8 cellular contexts compared by ENCODE assay signal in genomic region chr1:858649-859041, GRCh38.
DNase-seq lines count a peak whose midpoint lies in the region; ATAC-seq, FAIRE-seq and TF ChIP-seq lines count a peak whose summit lies in the region.
"Not testable (repeated sequence)": the region's sequence is repeated elsewhere in the genome, so short reads cannot be mapped to it uniquely, and the experiment has no call there.

No MANE protein-coding gene starts in this region.

- CTCF ChIA-PET in Calu3 (lab: Charles Lee); K562 (lab: Yijun Ruan, JAX; ENCODE audit: low intra/inter-chr PET ratio): not testable (repeated sequence)

- not testable (repeated sequence) for H3K27ac Mint-ChIP-seq in Calu3 (ENCODE audit: unreplicated experiment)

- POLR2A ChIA-PET in K562 (lab: Yijun Ruan, JAX) = not testable (repeated sequence)

- not testable (repeated sequence) for H3K4me3 ChIP-seq in LNCaP clone FGC (ENCODE audit: low read depth, low read length); K562; lower lobe of right lung
- peak overlapping the region in 1 of 4 donors; percentile 28 for H3K4me3 ChIP-seq in stomach

- TF ChIP-seq POLR2A in K562 (conservative IDR thresholded peaks at IDR 0.05); stomach (IDR thresholded peaks at IDR 0.05): not testable (repeated sequence)

- H3K4me1 ChIP-seq in K562 (replicated peaks in 1 of 2; ENCODE audit: control insufficient read depth in 2 of 2, insufficient read depth in 2 of 2, low read length in 2 of 2); foreskin keratinocyte; lower lobe of right lung: not testable (repeated sequence)
- peaks cover 0 to 12% (median 5%) of the 10 kb centered on the region in 4 donors for H3K4me1 ChIP-seq in stomach

- TF ChIP-seq CTCF in Calu3 (IDR thresholded peaks at IDR 0.05; ENCODE audit: unreplicated experiment); LNCaP clone FGC (IDR thresholded peaks at IDR 0.05; ENCODE audit: control insufficient read depth, extremely low read depth, insufficient read depth); K562 (IDR thresholded peaks at IDR 0.05 in 2 of 3, conservative IDR thresholded peaks at IDR 0.05 in 1 of 3; ENCODE audit: insufficient read depth in 2 of 3, low read depth in 1 of 3, low read length in 3 of 3); foreskin keratinocyte (conservative IDR thresholded peaks at IDR 0.05); lower lobe of right lung (IDR thresholded peaks at IDR 0.05); stomach (IDR thresholded peaks at IDR 0.05): not testable (repeated sequence)

- H3K4me3 Mint-ChIP-seq in Calu3 (ENCODE audit: low read depth, unreplicated experiment) = peak overlapping the region; percentile 58

- H3K27ac ChIP-seq in K562 (ENCODE audit: extremely low read depth, low read depth, low read length); foreskin keratinocyte; lower lobe of right lung; stomach: not testable (repeated sequence)

- FAIRE-seq in K562 (lab: Jason Lieb, UNC) = peak; percentile 35

- H3K36me3 ChIP-seq in K562 (ENCODE audit: control insufficient read depth, insufficient read depth, low read length) (peaks cover 13% of the 10 kb centered on the region; the same call in 2 of the 3 replicates), lower lobe of right lung (peaks cover 12% of the 10 kb centered on the region), stomach (peaks cover 0 to 15% (median 14%) of the 10 kb centered on the region in 4 donors)

- not testable (repeated sequence) for H3K9me3 Mint-ChIP-seq in Calu3 (ENCODE audit: low read depth, unreplicated experiment)

- intact Hi-C loops in Calu3 (cut with micrococcal nuclease; ENCODE audit: unreplicated experiment); K562 (cut with micrococcal nuclease); lower lobe of right lung (cut with DNase I); stomach (cut with DNase I; ENCODE audit: low total_unique reads): not testable (repeated sequence)

- H3K9me3 ChIP-seq in K562 (replicated peaks; ENCODE audit: control insufficient read depth, insufficient read depth, low read depth, low read length); lower lobe of right lung; stomach: not testable (repeated sequence)

- H3K79me2 ChIP-seq in K562 (ENCODE audit: control insufficient read depth, insufficient read depth, low read length) = not testable (repeated sequence)

- in situ Hi-C loops in K562 (cut with MboI) = not testable (repeated sequence)

- 23% methylated on average over 6 of the region's 12 CpGs for WGBS in K562 (ENCODE audit: insufficient coverage, low coverage, missing lambda C conversion rate)
- 2 to 7% (median 6%) methylated on average over 6 to 12 of the region's 12 CpGs for WGBS in stomach, 5 donors

- H2AFZ ChIP-seq in K562 (ENCODE audit: low read depth, low read length) = not testable (repeated sequence)

- peak; percentile 13; the same call in 2 of the 3 replicates for ATAC-seq in K562
- peak; percentile 57 for ATAC-seq in foreskin keratinocyte
- ATAC-seq in lower lobe of right lung = peak; percentile 92 to 94

- peaks cover 0 to 15% of the 10 kb centered on the region in 2 experiments; a peak in 2 of 5 replicates for H3K27me3 ChIP-seq in K562 (ENCODE audit: control insufficient read depth in 2 of 2, insufficient read depth in 2 of 2, low read length in 2 of 2)
- not testable (repeated sequence) for H3K27me3 ChIP-seq in foreskin keratinocyte; lower lobe of right lung (ENCODE audit: low read depth); stomach

- TF ChIP-seq EP300 in K562 (IDR thresholded peaks at IDR 0.05; ENCODE audit: low read length); stomach (IDR thresholded peaks at IDR 0.05): not testable (repeated sequence)

- not testable (repeated sequence) for H3K4me1 Mint-ChIP-seq in Calu3 (ENCODE audit: low read depth, unreplicated experiment)

- not testable (repeated sequence) for TF ChIP-seq RAD21 in K562 (CRISPR knock-in tag; conservative IDR thresholded peaks at IDR 0.05 in 1 of 2, IDR thresholded peaks at IDR 0.05 in 1 of 2)

- H4K20me1 ChIP-seq in K562 (replicated peaks; ENCODE audit: control insufficient read depth, insufficient read depth, low read length) = not testable (repeated sequence)

- H3K36me3 Mint-ChIP-seq in Calu3 (ENCODE audit: insufficient read depth, unreplicated experiment) = not testable (repeated sequence)

- not testable (repeated sequence) for BruUV-seq in Calu3 (replicated peaks; lab: Mats Ljungman, UMichigan); K562 (replicated peaks; lab: Mats Ljungman, UMichigan)

- not testable (repeated sequence) for H3K4me2 ChIP-seq in K562 (ENCODE audit: insufficient read depth, low read length)

- not testable (repeated sequence) for DNase-seq in Calu3; K562 (ENCODE audit: extremely low read depth in 1 of 4, low spot score in 3 of 4)
- DNase-seq in LNCaP clone FGC (ENCODE audit: low read depth) (peak; percentile 80), NCI-H2171 treated with DMSO at 0.1 percent for 48 hours (lab: John Stamatoyannopoulos, UW) (peak; percentile 69), SW480 (ENCODE audit: low spot score) (peak; percentile 57), foreskin keratinocyte (peak in 1 of 2 donors; percentile 15), lower lobe of right lung (peak; percentile 89), stomach (peak; percentile 81)

- H3K9me1 ChIP-seq in K562 (ENCODE audit: control insufficient read depth, insufficient read depth, low read length) = not testable (repeated sequence)

- H3K9ac ChIP-seq in K562 (ENCODE audit: insufficient read depth in 1 of 2, low read depth in 2 of 2, low read length in 2 of 2) = 0 out of 4 replicates have a peak overlapping the region, but pooled peaks of 1 of the 2 experiments have one; percentile 19

- peaks cover 27% of the 10 kb centered on the region for H3K27me3 Mint-ChIP-seq in Calu3 (ENCODE audit: unreplicated experiment)

Comparison
In these comparisons a context has a peak if more than half of its experiments do, and no peak if none do; other contexts are left out.
1. ATAC-seq: peak in every context shown above with its lines; median percentile 93 in lower lobe of right lung; 57 in foreskin keratinocyte; 13 in K562.